Comparison of ENCODE assay signal across 14 cellular contexts in genomic region chr4:22477136-22477793, GRCh38.
"Had no signal": no experiment of that assay in that cellular context is flagged by ENCODE, and none has a peak within 500 bp of the region (broad histone marks: within the 10 kb centered on the region; RNA-seq: fewer than 3 reads in every experiment).

No MANE protein-coding gene starts in this region.

- H3K4me3 Mint-ChIP-seq: activated CD8-positive, alpha-beta T cell treated with anti-CD3 and anti-CD28 coated beads, Interleukin-2, amount 10 ng/mL, durations not matched to agents 7 days and 5 days; activated naive CD4-positive, alpha-beta T cell treated with anti-CD3 and anti-CD28 coated beads, Interleukin-2, amount 10 ng/mL, durations not matched to agents 7 days and 5 days; activated T-helper 1 cell treated with anti-CD3 and anti-CD28 coated beads, Interleukin-12 subunit alpha, Interleukin-12 subunit beta, Interleukin-2, Interleukin-4 antibody, amounts not matched to agents 30 ng/mL and 10 ng/mL and 1 ng/mL, durations not matched to agents 14 hours and 24 hours and 36 hours; effector memory CD8-positive, alpha-beta T cell; neural progenitor cell; stimulated activated memory B cell treated with anti-CD40 and anti-IgM and Interleukin-4, amounts not matched to agents 10 μg/mL and 1 μg/mL and 100 μg/mL, for 72 hours had no signal

- DNase-seq: activated CD4-positive, alpha-beta T cell treated with anti-CD3 and anti-CD28 coated beads for 48 hours; activated CD8-positive, alpha-beta memory T cell treated with anti-CD3 and anti-CD28 coated beads, Interleukin-2, amount 50 U/mL, for 48 hours; activated CD8-positive, alpha-beta T cell treated with anti-CD3 and anti-CD28 coated beads, Interleukin-2, amount 10 ng/mL, durations not matched to agents 7 days and 5 days; activated naive CD4-positive, alpha-beta T cell treated with anti-CD3 and anti-CD28 coated beads, Interleukin-2, amount 10 ng/mL, durations not matched to agents 7 days and 5 days; caudate nucleus; effector memory CD8-positive, alpha-beta T cell; kidney; mesendoderm; trophoblast cell; WERI-Rb-1 had no signal

- H3K4me3 ChIP-seq: neural progenitor cell had no signal

- H3K36me3 Mint-ChIP-seq: activated naive CD4-positive, alpha-beta T cell treated with anti-CD3 and anti-CD28 coated beads, Interleukin-2, amount 10 ng/mL, durations not matched to agents 7 days and 5 days; stimulated activated memory B cell treated with anti-CD40 and anti-IgM and Interleukin-4, amounts not matched to agents 10 μg/mL and 1 μg/mL and 100 μg/mL, for 72 hours had no signal

- H3K4me1 ChIP-seq: neural progenitor cell, parathyroid adenoma had no signal

- H3K9ac ChIP-seq: neural progenitor cell, parathyroid adenoma had no signal

- FAIRE-seq: kidney had no signal

- H3K27me3 ChIP-seq: neural progenitor cell had no signal

- H3K27me3 Mint-ChIP-seq: activated naive CD4-positive, alpha-beta T cell treated with anti-CD3 and anti-CD28 coated beads, Interleukin-2, amount 10 ng/mL, durations not matched to agents 7 days and 5 days; effector memory CD8-positive, alpha-beta T cell; stimulated activated memory B cell treated with anti-CD40 and anti-IgM and Interleukin-4, amounts not matched to agents 10 μg/mL and 1 μg/mL and 100 μg/mL, for 72 hours had no signal

- H3K4me1 Mint-ChIP-seq: neural progenitor cell; stimulated activated memory B cell treated with anti-CD40 and anti-IgM and Interleukin-4, amounts not matched to agents 10 μg/mL and 1 μg/mL and 100 μg/mL, for 72 hours had no signal

- H3K9me3 Mint-ChIP-seq: activated naive CD4-positive, alpha-beta T cell treated with anti-CD3 and anti-CD28 coated beads, Interleukin-2, amount 10 ng/mL, durations not matched to agents 7 days and 5 days; activated T-helper 1 cell treated with anti-CD3 and anti-CD28 coated beads, Interleukin-12 subunit alpha, Interleukin-12 subunit beta, Interleukin-2, Interleukin-4 antibody, amounts not matched to agents 30 ng/mL and 10 ng/mL and 1 ng/mL, durations not matched to agents 14 hours and 24 hours and 36 hours had no signal

- H3K27ac Mint-ChIP-seq: activated CD8-positive, alpha-beta T cell treated with anti-CD3 and anti-CD28 coated beads, Interleukin-2, amount 10 ng/mL, durations not matched to agents 7 days and 5 days; activated naive CD4-positive, alpha-beta T cell treated with anti-CD3 and anti-CD28 coated beads, Interleukin-2, amount 10 ng/mL, durations not matched to agents 7 days and 5 days; activated T-helper 1 cell treated with anti-CD3 and anti-CD28 coated beads, Interleukin-12 subunit alpha, Interleukin-12 subunit beta, Interleukin-2, Interleukin-4 antibody, amounts not matched to agents 30 ng/mL and 10 ng/mL and 1 ng/mL, durations not matched to agents 14 hours and 24 hours and 36 hours; effector memory CD8-positive, alpha-beta T cell; neural progenitor cell; stimulated activated memory B cell treated with anti-CD40 and anti-IgM and Interleukin-4, amounts not matched to agents 10 μg/mL and 1 μg/mL and 100 μg/mL, for 72 hours had no signal

- H3K27ac ChIP-seq: neural progenitor cell, parathyroid adenoma, WERI-Rb-1 had no signal
